Comparison of ENCODE assay signal across 23 cellular contexts in the genomic region with DNA sequence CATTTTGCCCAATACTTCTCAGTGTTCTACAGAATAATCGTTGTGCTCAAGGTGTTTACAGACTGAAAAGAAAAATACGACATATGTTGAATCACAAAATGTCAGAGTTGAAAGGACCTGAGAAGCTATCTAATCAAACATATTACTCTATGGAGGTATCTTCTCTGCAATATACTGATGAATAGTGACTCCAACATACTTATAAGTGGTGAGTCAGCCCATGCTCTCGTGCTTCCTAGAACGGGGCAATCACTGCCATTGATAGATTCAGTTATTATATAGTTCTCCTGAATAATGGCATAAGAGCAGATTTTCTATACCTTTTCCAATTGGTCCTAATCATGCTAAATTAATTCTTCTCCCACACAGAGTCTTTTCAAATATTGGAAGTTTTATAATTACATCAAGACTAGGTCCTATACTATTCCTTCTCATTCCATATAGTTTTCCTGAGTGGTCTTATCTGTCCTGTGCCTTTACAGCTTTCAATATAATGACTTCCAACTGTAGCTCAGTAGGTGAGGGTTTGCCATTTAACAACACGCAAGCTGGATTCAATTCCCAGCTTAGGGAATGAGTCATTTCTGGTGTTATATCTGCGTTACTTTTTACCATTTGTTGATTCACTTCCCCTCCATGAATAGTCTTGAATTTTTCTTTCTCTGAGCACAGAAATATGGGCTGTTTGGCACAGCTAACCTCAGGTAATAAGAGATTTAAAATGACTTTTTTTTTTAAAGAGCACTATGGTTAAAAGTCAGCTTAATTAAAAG.
DNase-seq lines count a peak whose midpoint lies in the region; TF ChIP-seq lines count a peak whose summit lies in the region.
"Had no signal": no experiment of that assay in that cellular context is flagged by ENCODE, and none has a peak within 500 bp of the region (broad histone marks: within the 10 kb centered on the region; RNA-seq: fewer than 3 reads in every experiment).

No MANE protein-coding gene starts in this region.

- H3K27ac Mint-ChIP-seq in endodermal cell, result no peak overlapping the region

- peak; percentile 41 for DNase-seq in ELR (ENCODE audit: low read depth)
- DNase-seq in M059J (ENCODE audit: low read depth), result peak; percentile 66
- DNase-seq in endodermal cell, result no peak
- DNase-seq in iris pigment epithelial cell (ENCODE audit: low read depth), result peak; percentile 4
- no peak for DNase-seq in NCI-H1417 treated with DMSO at 0.1 percent for 48 hours (lab: John Stamatoyannopoulos, UW)
- DNase-seq in stimulated activated CD8-positive, alpha-beta memory T cell treated with anti-CD3 and anti-CD28 coated beads, Interleukin-4, amount 100 ng/mL, for 48 hours, result no peak
- no peak for DNase-seq in ureter (ENCODE audit: low spot score)
- no peak for DNase-seq in inferior parietal cortex (ENCODE audit: extremely low spot score)
- DNase-seq: 8988T, ACHN, BE2C, Calu3, DMS79 treated with DMSO at 0.1 percent for 48 hours, GOT3, HCEC 1CT, MG63, NCI-H1105 treated with DMSO at 0.1 percent for 48 hours, NCI-H2029, NCI-H446 treated with DMSO at 0.1 percent for 48 hours, NCI-H526, SHP77 had no signal

- H3K9me3 ChIP-seq in endodermal cell (ENCODE audit: control insufficient read depth, low read length), result peaks cover 49% of the 10 kb centered on the region

- 95 to 96% methylated on average over 3 to 6 of the region's 6 CpGs for WGBS in endodermal cell (ENCODE audit: insufficient coverage in 1 of 2, insufficient read length in 1 of 2), 2 experiments

- H3K4me3 ChIP-seq in endodermal cell (ENCODE audit: low read length), result peak overlapping the region; percentile 19
- H3K4me3 ChIP-seq: K562, MG63 had no signal

- no peak for TF ChIP-seq CTCF in endodermal cell (conservative IDR thresholded peaks at IDR 0.05)

- no peak overlapping the region for H3K9ac ChIP-seq in endodermal cell (ENCODE audit: extremely low read depth, low read length, poor library complexity, severe bottlenecking)

- H3K36me3 Mint-ChIP-seq in endodermal cell (ENCODE audit: low read depth), result no peaks in the 10 kb centered on the region

- H3K36me3 ChIP-seq in endodermal cell (ENCODE audit: control insufficient read depth, insufficient read depth, low read length), result no peaks in the 10 kb centered on the region
- H3K36me3 ChIP-seq: BE2C, MG63 had no signal

- H3K9me3 Mint-ChIP-seq in endodermal cell, result peaks cover 76% of the 10 kb centered on the region

- no peaks in the 10 kb centered on the region for H3K4me1 Mint-ChIP-seq in endodermal cell

- H3K27me3 Mint-ChIP-seq in endodermal cell (ENCODE audit: insufficient read depth), result no peaks in the 10 kb centered on the region

- H3K4me1 ChIP-seq in endodermal cell (ENCODE audit: control insufficient read depth, insufficient read depth, low read length), result no peaks in the 10 kb centered on the region
- H3K4me1 ChIP-seq: BE2C had no signal

- H3K27me3 ChIP-seq in endodermal cell (ENCODE audit: control insufficient read depth, insufficient read depth, low read length, poor library complexity, severe bottlenecking), result no peaks in the 10 kb centered on the region
- H3K27me3 ChIP-seq: BE2C, MG63 had no signal

- no peak overlapping the region for H3K4me3 Mint-ChIP-seq in endodermal cell

- no peak overlapping the region for H3K27ac ChIP-seq in endodermal cell (ENCODE audit: low read depth, low read length)
- H3K27ac ChIP-seq: RWPE1 had no signal

Comparison
In these comparisons a context has a peak if more than half of its experiments do, and no peak if none do; other contexts are left out.
1. DNase-seq: peak in ELR (single experiment), M059J (single experiment) and iris pigment epithelial cell (single experiment); none in endodermal cell (single experiment), NCI-H1417 treated with DMSO at 0.1 percent for 48 hours (single experiment), stimulated activated CD8-positive, alpha-beta memory T cell treated with anti-CD3 and anti-CD28 coated beads, Interleukin-4, amount 100 ng/mL, for 48 hours (single experiment), ureter (single experiment) and inferior parietal cortex (single experiment).